27 cellular contexts compared by ENCODE assay signal in genomic region chr6:158172001-158172400, GRCh38. TPM values are rescaled to one million over a fixed set of nuclear protein-coding genes. Genes with fewer than 3 reads are reported as not detected.
DNase-seq lines count a peak whose midpoint lies in the region; ATAC-seq and TF ChIP-seq lines count a peak whose summit lies in the region.
"Had no signal": no experiment of that assay in that cellular context is flagged by ENCODE, and none has a peak within 500 bp of the region (broad histone marks: within the 10 kb centered on the region; RNA-seq: fewer than 3 reads in every experiment).

No MANE protein-coding gene starts in this region.

- no peak overlapping the region for H3K4me2 ChIP-seq in IMR-90 (ENCODE audit: low read depth, low read length)
- no peak overlapping the region for H3K4me2 ChIP-seq in mesenchymal stem cell (ENCODE audit: low read length, poor library complexity, severe bottlenecking)
- H3K4me2 ChIP-seq: BLaER1 had no signal

- H3K79me1 ChIP-seq in IMR-90 (ENCODE audit: low read depth in 1 of 2, low read length in 2 of 2) (peaks cover 14 to 39% of the 10 kb centered on the region in 2 experiments; a peak in 3 of 4 replicates), mesenchymal stem cell (replicated peaks; ENCODE audit: low read length, poor library complexity, severe bottlenecking) (peaks cover 9% of the 10 kb centered on the region)

- no peaks in the 10 kb centered on the region for H3K9me3 ChIP-seq in IMR-90 (ENCODE audit: control insufficient read depth, insufficient read depth, low read length)
- no peaks in the 10 kb centered on the region for H3K9me3 ChIP-seq in mesenchymal stem cell (ENCODE audit: control insufficient read depth, low read length)
- H3K9me3 ChIP-seq in tibial artery = no peaks in the 10 kb centered on the region
- H3K9me3 ChIP-seq: adrenal gland, Peyer's patch, spleen, testis, uterus had no signal

- peaks cover 52% of the 10 kb centered on the region for H3K4me1 Mint-ChIP-seq in chondrocyte (ENCODE audit: low read depth)

- no peak overlapping the region for H2AK9ac ChIP-seq in IMR-90 (replicated peaks; ENCODE audit: low read depth, low read length, poor library complexity)

- no peak overlapping the region for H4K5ac ChIP-seq in IMR-90 (ENCODE audit: low read depth, low read length)

- H3K14ac ChIP-seq in IMR-90 (replicated peaks; ENCODE audit: low read depth, low read length) (no peak overlapping the region), mesenchymal stem cell (ENCODE audit: low read length in 2 of 2) (no peak overlapping the region)

- TF ChIP-seq CTCF in IMR-90 (conservative IDR thresholded peaks at IDR 0.05; ENCODE audit: low read depth, low read length) (no peak), chondrocyte (IDR thresholded peaks at IDR 0.05) (no peak), tibial artery (IDR thresholded peaks at IDR 0.05) (no peak), dorsolateral prefrontal cortex (IDR thresholded peaks at IDR 0.05 in 54 of 56, conservative IDR thresholded peaks at IDR 0.05 in 2 of 56; ENCODE audit: low read depth in 1 of 56, partially characterized antibody in 56 of 56) (no peak)

- no peaks in the 10 kb centered on the region for H3K27me3 Mint-ChIP-seq in chondrocyte (ENCODE audit: low read depth)
- H3K27me3 Mint-ChIP-seq: activated naive CD4-positive, alpha-beta T cell treated with anti-CD3 and anti-CD28 coated beads, Interleukin-2, amount 10 ng/mL, durations not matched to agents 7 days and 5 days; stimulated activated naive CD8-positive, alpha-beta T cell treated with anti-CD3 and anti-CD28 coated beads, Interleukin-15, Interleukin-2, amounts not matched to agents 100 ng/mL and 50 ng/mL, for 24 hours had no signal

- H4K91ac ChIP-seq in IMR-90 (ENCODE audit: insufficient read depth, low read depth, low read length) = peak overlapping the region; percentile 87; the same call in 1 of the 2 replicates
- no peak overlapping the region for H4K91ac ChIP-seq in mesenchymal stem cell (ENCODE audit: low read length)

- peaks cover 2% of the 10 kb centered on the region; the same call in 1 of the 2 replicates for H3K36me3 ChIP-seq in IMR-90 (ENCODE audit: control insufficient read depth, insufficient read depth, low read length)
- H3K36me3 ChIP-seq in mesenchymal stem cell (ENCODE audit: control insufficient read depth in 1 of 2, insufficient read depth in 2 of 2, low read depth in 1 of 2, low read length in 2 of 2) = peaks cover 0 to 23% of the 10 kb centered on the region in 2 experiments
- no peaks in the 10 kb centered on the region for H3K36me3 ChIP-seq in tibial artery
- H3K36me3 ChIP-seq: Peyer's patch, uterus had no signal

- H3K56ac ChIP-seq in IMR-90 (ENCODE audit: extremely low read depth, insufficient read depth, low read length) = no peak overlapping the region

- no peak overlapping the region for H3K9ac ChIP-seq in IMR-90 (ENCODE audit: low read depth, low read length)
- H3K9ac ChIP-seq in mesenchymal stem cell (ENCODE audit: low read length) = no peak overlapping the region
- H3K9ac ChIP-seq: BLaER1, parathyroid adenoma had no signal

- H2AFZ ChIP-seq in IMR-90 (replicated peaks; ENCODE audit: low read length, poor library complexity) (no peak overlapping the region), mesenchymal stem cell (ENCODE audit: low read depth, low read length) (no peak overlapping the region)
- H2AFZ ChIP-seq: parathyroid adenoma had no signal

- in situ Hi-C loops in IMR-90 (cut with MboI; ENCODE audit: low sequenced_read_pairs) = no loop called here

- H2BK120ac ChIP-seq in IMR-90 (ENCODE audit: low read depth, low read length) = peak overlapping the region; percentile 94; the same call in 1 of the 2 replicates
- no peak overlapping the region for H2BK120ac ChIP-seq in mesenchymal stem cell (ENCODE audit: low read depth, low read length)

- H3K9me1 ChIP-seq in IMR-90 (ENCODE audit: insufficient read depth, low read length) = peaks cover 4% of the 10 kb centered on the region

- no peaks in the 10 kb centered on the region for H3K27me3 ChIP-seq in IMR-90 (ENCODE audit: control insufficient read depth, insufficient read depth, low read length)
- no peaks in the 10 kb centered on the region for H3K27me3 ChIP-seq in mesenchymal stem cell (ENCODE audit: control insufficient read depth in 1 of 2, insufficient read depth in 1 of 2, low read length in 2 of 2)
- H3K27me3 ChIP-seq in tibial artery = no peaks in the 10 kb centered on the region
- no peaks in the 10 kb centered on the region for H3K27me3 ChIP-seq in dorsolateral prefrontal cortex
- H3K27me3 ChIP-seq: adrenal gland, Peyer's patch, spleen, testis, uterus had no signal

- H4K8ac ChIP-seq in IMR-90 (ENCODE audit: low read depth in 2 of 2, low read length in 2 of 2) = peak overlapping the region; percentile 11 to 94; a peak in 2 of 4 replicates
- no peak overlapping the region for H4K8ac ChIP-seq in mesenchymal stem cell (ENCODE audit: low read length)

- dilution Hi-C loops in IMR-90 (cut with HindIII; ENCODE audit: low sequenced_read_pairs, unreplicated experiment) = no loop called here

- H3K27ac ChIP-seq in IMR-90 (ENCODE audit: insufficient read depth, low read length) = no peak overlapping the region; the same call in 1 of the 2 replicates
- H3K27ac ChIP-seq in mesenchymal stem cell (ENCODE audit: low read length, poor library complexity, severe bottlenecking) = peak overlapping the region; percentile 92
- peak overlapping the region; percentile 56 to 70 for H3K27ac ChIP-seq in tibial artery
- H3K27ac ChIP-seq in dorsolateral prefrontal cortex = peak overlapping the region in 5 of 59 donors; percentile 78 to 86 (median 81)
- H3K27ac ChIP-seq: BLaER1, parathyroid adenoma, Peyer's patch, spleen, testis had no signal

- peaks cover 11% of the 10 kb centered on the region for H3K4me1 ChIP-seq in IMR-90 (ENCODE audit: control insufficient read depth, insufficient read depth, low read length)
- peaks cover 14% of the 10 kb centered on the region for H3K4me1 ChIP-seq in mesenchymal stem cell (ENCODE audit: control insufficient read depth, insufficient read depth, low read depth, low read length)
- peaks cover 0 to 63% (median 36%) of the 10 kb centered on the region in 4 donors for H3K4me1 ChIP-seq in tibial artery
- H3K4me1 ChIP-seq: parathyroid adenoma, testis had no signal

- H2BK15ac ChIP-seq in IMR-90 (ENCODE audit: low read depth, low read length) (no peak overlapping the region), mesenchymal stem cell (ENCODE audit: low read depth, poor library complexity, severe bottlenecking) (no peak overlapping the region)

- POLR2A ChIA-PET in IMR-90 (lab: Charles Lee; ENCODE audit: unreplicated experiment) = interaction anchor here (0.6 kb wide), 1 partner anchor 13 kb away, joined by 3 read pairs; no protein-coding TSS in a partner anchor

- no peak for DNase-seq in IMR-90
- no peak for DNase-seq in chondrocyte (ENCODE audit: low spot score)
- DNase-seq in mesenchymal stem cell = no peak
- DNase-seq in tibial artery = no peak
- DNase-seq in dorsolateral prefrontal cortex = no peak
- DNase-seq in NCI-H2029 (lab: John Stamatoyannopoulos, UW) = no peak
- DNase-seq in CD1c-positive myeloid dendritic cell (ENCODE audit: extremely low spot score) = no peak
- DNase-seq: activated CD4-positive, alpha-beta T cell treated with anti-CD3 and anti-CD28 coated beads, Interleukin-2, amount 50 U/mL, for 4 hours; activated naive CD4-positive, alpha-beta T cell treated with anti-CD3 and anti-CD28 coated beads, Interleukin-2, amount 10 ng/mL, durations not matched to agents 7 days and 5 days; adrenal gland; effector CD4-positive, alpha-beta T cell; H9; Kasumi-1; left cardiac atrium; NCI-H1436; NCI-H748 treated with DMSO at 0.1 percent for 48 hours; Peyer's patch; SHP77; spleen; stimulated activated CD4-positive, alpha-beta T cell treated with anti-CD3 and anti-CD28 coated beads, Interleukin-2, amount 100 ng/mL, for 24 hours; T-helper 2 cell; testis; uterus had no signal

- TF ChIP-seq RAD21 in IMR-90 (IDR thresholded peaks at IDR 0.05; ENCODE audit: low read length) = no peak

- peaks cover 6% of the 10 kb centered on the region for H3K36me3 Mint-ChIP-seq in chondrocyte (ENCODE audit: low read depth)

- intact Hi-C loops in IMR-90 (cut with micrococcal nuclease) (no loop called here), tibial artery (cut with DNase I; ENCODE audit: low total_unique reads) (no loop called here), dorsolateral prefrontal cortex (cut with DNase I) (no loop called here)

- H3K4me3 ChIP-seq in IMR-90 (ENCODE audit: insufficient read depth, low read depth, low read length) (no peak overlapping the region), mesenchymal stem cell (ENCODE audit: insufficient read depth in 1 of 2, low read depth in 1 of 2, low read length in 2 of 2) (no peak overlapping the region), tibial artery (no peak overlapping the region), dorsolateral prefrontal cortex (no peak overlapping the region)
- H3K4me3 ChIP-seq: adrenal gland, BLaER1, Peyer's patch, spleen, testis, uterus had no signal

- peak overlapping the region; percentile 94 for H2BK5ac ChIP-seq in IMR-90 (ENCODE audit: low read depth, low read length, poor library complexity, severe bottlenecking)
- H2BK5ac ChIP-seq in mesenchymal stem cell (ENCODE audit: low read depth, low read length, poor library complexity, severe bottlenecking) = no peak overlapping the region

- no peak overlapping the region for H2BK12ac ChIP-seq in mesenchymal stem cell (ENCODE audit: low read length in 2 of 2)

- BruUV-seq in IMR-90 (replicated peaks; lab: Mats Ljungman, UMichigan) = no TSS peak

- no peak overlapping the region for H3K18ac ChIP-seq in IMR-90 (ENCODE audit: low read depth, low read length)
- H3K18ac ChIP-seq in mesenchymal stem cell (ENCODE audit: low read depth in 1 of 2, low read length in 2 of 2) = no peak overlapping the region

- CTCF ChIA-PET in IMR-90 (lab: Yijun Ruan, JAX) = interaction anchor here (0.7 kb wide), 1 partner anchor 186 kb away, joined by 3 read pairs; no protein-coding TSS in a partner anchor

- ATAC-seq in IMR-90 (ENCODE audit: low read depth) = no peak
- ATAC-seq: HepG2, left cardiac atrium had no signal

- no peak overlapping the region for H3K23ac ChIP-seq in IMR-90 (ENCODE audit: low read depth, low read length)
- no peak overlapping the region for H3K23ac ChIP-seq in mesenchymal stem cell (ENCODE audit: low read length in 2 of 2)

- TF ChIP-seq POLR2A in IMR-90 (IDR thresholded peaks at IDR 0.05; ENCODE audit: low read depth, low read length) = no peak

- no peak overlapping the region for H2AK5ac ChIP-seq in IMR-90 (ENCODE audit: low read depth, low read length)
- H2AK5ac ChIP-seq in mesenchymal stem cell (ENCODE audit: low read length, severe bottlenecking) = no peak overlapping the region

- no peaks in the 10 kb centered on the region for H3K9me3 Mint-ChIP-seq in chondrocyte (ENCODE audit: low read depth)
- H3K9me3 Mint-ChIP-seq: activated naive CD4-positive, alpha-beta T cell treated with anti-CD3 and anti-CD28 coated beads, Interleukin-2, amount 10 ng/mL, durations not matched to agents 7 days and 5 days; H9; stimulated activated naive CD8-positive, alpha-beta T cell treated with anti-CD3 and anti-CD28 coated beads, Interleukin-15, Interleukin-2, amounts not matched to agents 100 ng/mL and 50 ng/mL, for 24 hours had no signal

- no CpG with 5 or more reads among the region's 5 CpGs for WGBS in IMR-90 (ENCODE audit: extremely low coverage in 2 of 2, insufficient read length in 1 of 2), 2 experiments
- WGBS in mesenchymal stem cell = 100% methylated on average over 4 of the region's 5 CpGs

- H3K27ac Mint-ChIP-seq in chondrocyte (ENCODE audit: unreplicated experiment) = peak overlapping the region; percentile 76
- H3K27ac Mint-ChIP-seq: activated naive CD4-positive, alpha-beta T cell treated with anti-CD3 and anti-CD28 coated beads, Interleukin-2, amount 10 ng/mL, durations not matched to agents 7 days and 5 days; stimulated activated naive CD8-positive, alpha-beta T cell treated with anti-CD3 and anti-CD28 coated beads, Interleukin-15, Interleukin-2, amounts not matched to agents 100 ng/mL and 50 ng/mL, for 24 hours had no signal

- H2BK20ac ChIP-seq in IMR-90 (ENCODE audit: low read depth, low read length) = no peak overlapping the region

- no peaks in the 10 kb centered on the region for H4K20me1 ChIP-seq in IMR-90 (ENCODE audit: insufficient read depth, low read length)
- H4K20me1 ChIP-seq: BLaER1 had no signal

- H3K4me3 Mint-ChIP-seq in chondrocyte (ENCODE audit: unreplicated experiment) = no peak overlapping the region
- H3K4me3 Mint-ChIP-seq: activated naive CD4-positive, alpha-beta T cell treated with anti-CD3 and anti-CD28 coated beads, Interleukin-2, amount 10 ng/mL, durations not matched to agents 7 days and 5 days; H9; stimulated activated naive CD8-positive, alpha-beta T cell treated with anti-CD3 and anti-CD28 coated beads, Interleukin-15, Interleukin-2, amounts not matched to agents 100 ng/mL and 50 ng/mL, for 24 hours had no signal

- peak overlapping the region; percentile 95; the same call in 1 of the 2 replicates for H3K4ac ChIP-seq in IMR-90 (ENCODE audit: low read depth, low read length)
- H3K4ac ChIP-seq in mesenchymal stem cell (ENCODE audit: low read depth in 1 of 2, low read length in 2 of 2) = no peak overlapping the region

RNA-seq across cellular contexts. Expression of gene GTF2H5, which starts 3.9 kb away (rescaled TPM):
- total RNA-seq in IMR-90 (2012; rRNA removed) (3.9 and 6.1 TPM in 2 replicates), chondrocyte (31.6 to 35.2 TPM (median 31.9 TPM) in 3 replicates), dorsolateral prefrontal cortex (10 to 100 TPM; 12.2 to 32.2 (median 24.3) TPM)
- polyA plus RNA-seq in IMR-90 (2012; rRNA removed) = 8.4 and 8.5 TPM in 2 replicates
- polyA plus RNA-seq in IMR-90 (2012; cell fraction: cytosol; rRNA removed) = 1.2 and 3.1 TPM in 2 replicates
- polyA plus RNA-seq in IMR-90 (2012; cell fraction: nucleus; rRNA removed; ENCODE audit: low replicate concordance) = 0.39 and 3.2 TPM in 2 replicates
- polyA plus RNA-seq in mesenchymal stem cell (2013, experiment 1 of 2) = 38.6 TPM
- polyA plus RNA-seq in mesenchymal stem cell (2013, experiment 2 of 2) = 42.0 TPM

RNA-seq across cellular contexts. Expression of gene SERAC1, which starts 3.9 kb away (rescaled TPM):
- total RNA-seq in IMR-90 (2012; rRNA removed) = 15.6 and 16.9 TPM in 2 replicates
- polyA plus RNA-seq in IMR-90 (2012; rRNA removed) = 6.7 and 7.7 TPM in 2 replicates
- 1.6 and 1.7 TPM in 2 replicates for polyA plus RNA-seq in IMR-90 (2012; cell fraction: cytosol; rRNA removed)
- 2.2 and 13.6 TPM in 2 replicates for polyA plus RNA-seq in IMR-90 (2012; cell fraction: nucleus; rRNA removed; ENCODE audit: low replicate concordance)
- 15.3 to 17.1 TPM (median 15.4 TPM) in 3 replicates for total RNA-seq in chondrocyte
- polyA plus RNA-seq in mesenchymal stem cell (2013, experiment 1 of 2) = 3.5 TPM
- 3.6 TPM for polyA plus RNA-seq in mesenchymal stem cell (2013, experiment 2 of 2)
- 10 to 100 TPM in 116 of 120 experiments, 1 to 10 TPM in 4; 9.5 to 22.3 (median 15.6) TPM for total RNA-seq in dorsolateral prefrontal cortex
